Comparison of ENCODE assay signal across 11 cellular contexts in genomic region chr2:105809099-105809473, GRCh38.
DNase-seq lines count a peak whose midpoint lies in the region; ATAC-seq and TF ChIP-seq lines count a peak whose summit lies in the region.
"Had no signal": no experiment of that assay in that cellular context is flagged by ENCODE, and none has a peak within 500 bp of the region (broad histone marks: within the 10 kb centered on the region; RNA-seq: fewer than 3 reads in every experiment).

No MANE protein-coding gene starts in this region.

- H3K27ac Mint-ChIP-seq in T-helper 17 cell = peak overlapping the region; percentile 92

- TF ChIP-seq CTCF in upper lobe of right lung (IDR thresholded peaks at IDR 0.05) (no peak), PC-9 (conservative IDR thresholded peaks at IDR 0.05) (no peak)

- H2AFZ ChIP-seq in PC-9 = no peak overlapping the region

- peaks cover 64% of the 10 kb centered on the region for H3K4me1 Mint-ChIP-seq in T-helper 17 cell

- H3K27ac ChIP-seq in upper lobe of right lung (no peak overlapping the region), PC-9 (no peak overlapping the region)

- BruUV-seq in PC-9 (replicated peaks; lab: Mats Ljungman, UMichigan) = no TSS peak

- no peak overlapping the region for H3K4me2 ChIP-seq in PC-9

- H3K79me2 ChIP-seq in PC-9 (ENCODE audit: low read depth) = no peaks in the 10 kb centered on the region

- H3K27me3 Mint-ChIP-seq in T-helper 17 cell = no peaks in the 10 kb centered on the region

- H3K36me3 ChIP-seq in upper lobe of right lung (no peaks in the 10 kb centered on the region), PC-9 (ENCODE audit: low read depth) (no peaks in the 10 kb centered on the region)

- POLR2A ChIA-PET in PC-9 (lab: Charles Lee; ENCODE audit: unreplicated experiment) = no interaction called here

- no peak for DNase-seq in T-helper 17 cell
- DNase-seq in islet precursor cell = peak; percentile 35
- no peak for DNase-seq in upper lobe of right lung
- DNase-seq in PC-9 = no peak
- no peak for DNase-seq in head of caudate nucleus
- DNase-seq: anterior cingulate cortex, left cardiac atrium, NCI-H69 had no signal

- H3K4me3 ChIP-seq in upper lobe of right lung (no peak overlapping the region), PC-9 (no peak overlapping the region)

- H4K20me1 ChIP-seq in PC-9 (ENCODE audit: insufficient read depth) = no peaks in the 10 kb centered on the region

- H3K36me3 Mint-ChIP-seq in T-helper 17 cell (ENCODE audit: low read depth) = no peaks in the 10 kb centered on the region

- intact Hi-C loops in upper lobe of right lung (cut with DNase I) = no loop called here
- intact Hi-C loops in PC-9 (cut with micrococcal nuclease; ENCODE audit: unreplicated experiment) = no loop called here
- intact Hi-C loops in head of caudate nucleus (cut with DNase I) = no loop called here

- H3K4me3 Mint-ChIP-seq in T-helper 17 cell = peak overlapping the region; percentile 82

- no peaks in the 10 kb centered on the region for H3K9me2 ChIP-seq in PC-9 (ENCODE audit: insufficient read depth)

- CTCF ChIA-PET in PC-9 (lab: Charles Lee) = interaction anchor here (0.6 kb wide), 1 partner anchor 35 kb away, joined by 12 read pairs; no protein-coding TSS in a partner anchor

- ATAC-seq in GM18498 (IDR thresholded peaks at IDR 0.05; ENCODE audit: unreplicated experiment) (peak; percentile 43), GM21576 (IDR thresholded peaks at IDR 0.05; ENCODE audit: unreplicated experiment) (peak; percentile 41), T-helper 17 cell (peak; percentile 67), upper lobe of right lung (no peak), GM18517 (IDR thresholded peaks at IDR 0.05; ENCODE audit: unreplicated experiment) (no peak)

- H3K9me3 ChIP-seq in T-helper 17 cell (ENCODE audit: control insufficient read depth, low read length, poor library complexity, severe bottlenecking) = no peaks in the 10 kb centered on the region
- H3K9me3 ChIP-seq in upper lobe of right lung = no peaks in the 10 kb centered on the region
- no peaks in the 10 kb centered on the region for H3K9me3 ChIP-seq in PC-9 (ENCODE audit: insufficient read depth, low read depth)

- H3F3A ChIP-seq in PC-9 (ENCODE audit: insufficient read depth, low read depth) = no peaks in the 10 kb centered on the region

- no peaks in the 10 kb centered on the region for H3K27me3 ChIP-seq in upper lobe of right lung
- no peaks in the 10 kb centered on the region for H3K27me3 ChIP-seq in PC-9 (ENCODE audit: insufficient read depth, low read depth)

- H3K4me1 ChIP-seq in upper lobe of right lung (peaks cover 24% of the 10 kb centered on the region), PC-9 (replicated peaks; ENCODE audit: insufficient read depth) (no peaks in the 10 kb centered on the region)

Comparison
In these comparisons a context has a peak if more than half of its experiments do, and no peak if none do; other contexts are left out.
1. ATAC-seq: peak in GM18498 (single experiment), GM21576 (single experiment) and T-helper 17 cell (single experiment); none in upper lobe of right lung (single experiment) and GM18517 (single experiment).